In genomic region chr19:15264061-15264932, GRCh38 we compare ENCODE assay signal across 8 cellular contexts. TPM values are rescaled to one million over a fixed set of nuclear protein-coding genes. Genes with fewer than 3 reads are reported as not detected.
A peak's percentile ranks its signal among the peaks of the same experiment; 100 is the strongest.
DNase-seq lines count a peak whose midpoint lies in the region; ATAC-seq, FAIRE-seq and TF ChIP-seq lines count a peak whose summit lies in the region.

No MANE protein-coding gene starts in this region.

- H3K27ac ChIP-seq in A549 (peak overlapping the region in 1 of 2 experiments; percentile 67; a peak in 2 of 6 replicates), OCI-LY7 (ENCODE audit: low read depth, low read length, poor library complexity, severe bottlenecking) (no peak overlapping the region), fibroblast of lung (ENCODE audit: insufficient read depth, low read length) (peak overlapping the region; percentile 95)

- peak; percentile 43 to 64 for DNase-seq in A549 (ENCODE audit: low read depth in 1 of 2, low spot score in 1 of 2)
- DNase-seq in GM13976 (ENCODE audit: low spot score), result peak; percentile 82
- DNase-seq in OCI-LY7 (ENCODE audit: low spot score), result peak; percentile 76
- DNase-seq in activated T-cell treated with anti-CD3 and anti-CD28 coated beads, Interleukin-2, amount 50 U/mL, for 24 hours, result peak; percentile 85
- DNase-seq in fibroblast of lung (ENCODE audit: low read depth in 2 of 2), result peak; percentile 52 to 79
- no peak for DNase-seq in natural killer cell treated with Interleukin-12 subunit alpha and Interleukin-12 subunit beta and Interleukin-15 and Interleukin-18, amount 100 ng/mL, for 72 hours (ENCODE audit: low spot score)
- DNase-seq in stimulated activated naive B cell treated with anti-CD40 and anti-IgM and Interleukin-4, amounts not matched to agents 10 μg/mL and 1 μg/mL and 100 μg/mL, for 72 hours, result peak; percentile 36

- peak; percentile 52 for TF ChIP-seq CTCF in A549 (IDR thresholded peaks at IDR 0.05)
- TF ChIP-seq CTCF in GM13976 (IDR thresholded peaks at IDR 0.05; ENCODE audit: borderline replicate concordance, control extremely low read depth, extremely low read depth, insufficient read depth, missing control alignments), result peak; percentile 80
- TF ChIP-seq CTCF in OCI-LY7 (conservative IDR thresholded peaks at IDR 0.05; ENCODE audit: low read length), result peak; percentile 93
- TF ChIP-seq CTCF in fibroblast of lung (conservative IDR thresholded peaks at IDR 0.05 in 1 of 2, IDR thresholded peaks at IDR 0.05 in 1 of 2; ENCODE audit: low read depth in 1 of 2, low read length in 2 of 2), result peak; percentile 77 to 83

- peak; percentile 61 to 81; a peak in 5 of 6 replicates for ATAC-seq in A549
- peak; percentile 50 to 68 for ATAC-seq in natural killer cell treated with Interleukin-12 subunit alpha and Interleukin-12 subunit beta and Interleukin-15 and Interleukin-18, amount 100 ng/mL, for 72 hours
- peak; percentile 66 to 69 for ATAC-seq in stimulated activated naive B cell treated with anti-CD40 and anti-IgM and Interleukin-4, amounts not matched to agents 10 μg/mL and 1 μg/mL and 100 μg/mL, for 72 hours (replicated peaks)
- ATAC-seq in HG03442 (IDR thresholded peaks at IDR 0.05; ENCODE audit: unreplicated experiment), result no peak

- in situ Hi-C loops in GM13976 (cut with MboI; ENCODE audit: low sequenced_read_pairs, unreplicated experiment), result no loop called here

- WGBS in A549 (ENCODE audit: missing lambda C conversion rate), result 64% methylated on average over 14 of the region's 28 CpGs

- peaks cover 3% of the 10 kb centered on the region for H3K4me1 Mint-ChIP-seq in activated T-cell treated with anti-CD3 and anti-CD28 coated beads, Interleukin-2, amount 50 U/mL, for 24 hours (ENCODE audit: low read depth)
- H3K4me1 Mint-ChIP-seq in natural killer cell treated with Interleukin-12 subunit alpha and Interleukin-12 subunit beta and Interleukin-15 and Interleukin-18, amount 100 ng/mL, for 72 hours (ENCODE audit: low read depth in 2 of 2), result peaks cover 5 to 22% of the 10 kb centered on the region in 2 donors
- H3K4me1 Mint-ChIP-seq in stimulated activated naive B cell treated with anti-CD40 and anti-IgM and Interleukin-4, amounts not matched to agents 10 μg/mL and 1 μg/mL and 100 μg/mL, for 72 hours, result peaks cover 15 to 30% of the 10 kb centered on the region in 2 donors

- no peaks in the 10 kb centered on the region for H3K27me3 Mint-ChIP-seq in activated T-cell treated with anti-CD3 and anti-CD28 coated beads, Interleukin-2, amount 50 U/mL, for 24 hours
- no peaks in the 10 kb centered on the region for H3K27me3 Mint-ChIP-seq in natural killer cell treated with Interleukin-12 subunit alpha and Interleukin-12 subunit beta and Interleukin-15 and Interleukin-18, amount 100 ng/mL, for 72 hours
- H3K27me3 Mint-ChIP-seq in stimulated activated naive B cell treated with anti-CD40 and anti-IgM and Interleukin-4, amounts not matched to agents 10 μg/mL and 1 μg/mL and 100 μg/mL, for 72 hours, result no peaks in the 10 kb centered on the region

- H3K36me3 ChIP-seq in OCI-LY7 (ENCODE audit: insufficient read depth, low read length), result peaks cover 100% of the 10 kb centered on the region
- H3K36me3 ChIP-seq in fibroblast of lung (ENCODE audit: control insufficient read depth, insufficient read depth, low read length), result peaks cover 35% of the 10 kb centered on the region

- H3K79me2 ChIP-seq in OCI-LY7 (ENCODE audit: insufficient read depth, low read depth, low read length) (peaks cover 29% of the 10 kb centered on the region; the same call in 1 of the 2 replicates), fibroblast of lung (ENCODE audit: control insufficient read depth, insufficient read depth, low read length) (peaks cover 51% of the 10 kb centered on the region)

- no peak overlapping the region for H3K4me3 Mint-ChIP-seq in activated T-cell treated with anti-CD3 and anti-CD28 coated beads, Interleukin-2, amount 50 U/mL, for 24 hours
- no peak overlapping the region for H3K4me3 Mint-ChIP-seq in natural killer cell treated with Interleukin-12 subunit alpha and Interleukin-12 subunit beta and Interleukin-15 and Interleukin-18, amount 100 ng/mL, for 72 hours
- no peak overlapping the region for H3K4me3 Mint-ChIP-seq in stimulated activated naive B cell treated with anti-CD40 and anti-IgM and Interleukin-4, amounts not matched to agents 10 μg/mL and 1 μg/mL and 100 μg/mL, for 72 hours

- no peak overlapping the region for H3K4me3 ChIP-seq in A549
- no peak overlapping the region for H3K4me3 ChIP-seq in OCI-LY7 (ENCODE audit: low read depth, low read length, poor library complexity, severe bottlenecking)
- no peak overlapping the region for H3K4me3 ChIP-seq in fibroblast of lung (replicated peaks in 1 of 4; ENCODE audit: control extremely low read depth in 1 of 4, insufficient read depth in 1 of 4, low read depth in 3 of 4, low read length in 4 of 4)

- CTCF ChIA-PET in A549 (lab: Yijun Ruan, JAX) (interaction anchor here (0.6 to 3.5 kb wide), 11 partner anchors 8 to 114 kb away, joined by 3 to 13 read pairs (median 3); no protein-coding TSS in a partner anchor), OCI-LY7 (lab: Charles Lee; ENCODE audit: unreplicated experiment) (no interaction called here)

- no peak for TF ChIP-seq POLR2A in A549 (IDR thresholded peaks at IDR 0.05; ENCODE audit: low read length)

- peaks cover 93% of the 10 kb centered on the region for H3K36me3 Mint-ChIP-seq in activated T-cell treated with anti-CD3 and anti-CD28 coated beads, Interleukin-2, amount 50 U/mL, for 24 hours (ENCODE audit: low read depth)
- H3K36me3 Mint-ChIP-seq in natural killer cell treated with Interleukin-12 subunit alpha and Interleukin-12 subunit beta and Interleukin-15 and Interleukin-18, amount 100 ng/mL, for 72 hours, result no peaks in the 10 kb centered on the region
- H3K36me3 Mint-ChIP-seq in stimulated activated naive B cell treated with anti-CD40 and anti-IgM and Interleukin-4, amounts not matched to agents 10 μg/mL and 1 μg/mL and 100 μg/mL, for 72 hours, result peaks cover 44 to 66% of the 10 kb centered on the region in 2 donors

- 0 out of 2 replicates have a peak, but pooled peaks cover 5% of the 10 kb centered on the region for H4K20me1 ChIP-seq in OCI-LY7 (ENCODE audit: insufficient read depth, low read length)
- H4K20me1 ChIP-seq in fibroblast of lung (ENCODE audit: control insufficient read depth, extremely low read depth, insufficient read depth, low read length), result no peaks in the 10 kb centered on the region

- FAIRE-seq in A549 (lab: Jason Lieb, UNC), result no peak

- intact Hi-C loops in OCI-LY7 (cut with micrococcal nuclease; ENCODE audit: unreplicated experiment), result loop anchor here (1.0 to 5.0 kb wide), 4 partner anchors 61 to 292 kb away; no protein-coding TSS in a partner anchor

- H2AFZ ChIP-seq in OCI-LY7 (ENCODE audit: low read length) (no peak overlapping the region), fibroblast of lung (ENCODE audit: low read length) (no peak overlapping the region)

- TF ChIP-seq EP300 in A549 (IDR thresholded peaks at IDR 0.05), result no peak

- BruUV-seq in OCI-LY7 (replicated peaks; lab: Mats Ljungman, UMichigan), result no TSS peak

- H3K27ac Mint-ChIP-seq in activated T-cell treated with anti-CD3 and anti-CD28 coated beads, Interleukin-2, amount 50 U/mL, for 24 hours, result no peak overlapping the region
- H3K27ac Mint-ChIP-seq in natural killer cell treated with Interleukin-12 subunit alpha and Interleukin-12 subunit beta and Interleukin-15 and Interleukin-18, amount 100 ng/mL, for 72 hours, result no peak overlapping the region
- peak overlapping the region; percentile 9 for H3K27ac Mint-ChIP-seq in stimulated activated naive B cell treated with anti-CD40 and anti-IgM and Interleukin-4, amounts not matched to agents 10 μg/mL and 1 μg/mL and 100 μg/mL, for 72 hours

- H3K4me1 ChIP-seq in A549, result peaks cover 19% of the 10 kb centered on the region
- no peaks in the 10 kb centered on the region for H3K4me1 ChIP-seq in OCI-LY7 (ENCODE audit: insufficient read depth, low read length, poor library complexity, severe bottlenecking)
- peaks cover 30% of the 10 kb centered on the region for H3K4me1 ChIP-seq in fibroblast of lung (ENCODE audit: control insufficient read depth, extremely low read depth, insufficient read depth, low read length)

- POLR2A ChIA-PET in A549 (lab: Yijun Ruan, JAX) (no interaction called here), OCI-LY7 (lab: Charles Lee) (interaction anchor here (0.6 kb wide), 1 partner anchor 718 kb away, joined by 3 read pairs; no protein-coding TSS in a partner anchor)

- H3K9ac ChIP-seq in fibroblast of lung (ENCODE audit: insufficient read depth, low read length), result no peak overlapping the region

- peak; percentile 65 to 67 for TF ChIP-seq RAD21 in A549 (conservative IDR thresholded peaks at IDR 0.05 in 1 of 2, IDR thresholded peaks at IDR 0.05 in 1 of 2)

- no peaks in the 10 kb centered on the region for H3K27me3 ChIP-seq in fibroblast of lung (ENCODE audit: control insufficient read depth, insufficient read depth, low read length)

- H3K9me3 Mint-ChIP-seq in activated T-cell treated with anti-CD3 and anti-CD28 coated beads, Interleukin-2, amount 50 U/mL, for 24 hours, result no peaks in the 10 kb centered on the region
- no peaks in the 10 kb centered on the region for H3K9me3 Mint-ChIP-seq in natural killer cell treated with Interleukin-12 subunit alpha and Interleukin-12 subunit beta and Interleukin-15 and Interleukin-18, amount 100 ng/mL, for 72 hours
- H3K9me3 Mint-ChIP-seq in stimulated activated naive B cell treated with anti-CD40 and anti-IgM and Interleukin-4, amounts not matched to agents 10 μg/mL and 1 μg/mL and 100 μg/mL, for 72 hours, result no peaks in the 10 kb centered on the region

- H3K9me2 ChIP-seq in OCI-LY7 (ENCODE audit: insufficient read depth, low read length), result no peaks in the 10 kb centered on the region

- H3K9me3 ChIP-seq in A549, result no peaks in the 10 kb centered on the region
- no peaks in the 10 kb centered on the region for H3K9me3 ChIP-seq in OCI-LY7 (ENCODE audit: low read length)
- H3K9me3 ChIP-seq in fibroblast of lung (ENCODE audit: control insufficient read depth, insufficient read depth, low read depth, low read length), result no peaks in the 10 kb centered on the region

- H3K4me2 ChIP-seq in A549, result no peak overlapping the region
- no peak overlapping the region for H3K4me2 ChIP-seq in OCI-LY7 (ENCODE audit: low read length)
- H3K4me2 ChIP-seq in fibroblast of lung (ENCODE audit: extremely low read depth, insufficient read depth, low read length), result no peak overlapping the region

RNA-seq across cellular contexts. Expression of gene EPHX3, which starts 32.0 kb away (rescaled TPM):
- polyA plus RNA-seq in A549 (2011; rRNA removed) (0.12 and 0.29 TPM in 2 replicates), A549 (2017; fragmentation: RNase III; extraction: RNeasy Plus Mini Kit Qiagen cat#74134 plus additional on column Dnase treatment) (0.05 to 0.08 TPM (median 0.08 TPM) in 3 replicates), fibroblast of lung (0.05 and 0.07 TPM in 2 replicates)
- polyA plus RNA-seq in A549 (2012; cell fraction: cytosol; rRNA removed), result 0.21 and 0.22 TPM in 2 replicates
- polyA plus RNA-seq in A549 (2012; cell fraction: nucleus; rRNA removed), result 1.5 and 1.7 TPM in 2 replicates
- polyA minus RNA-seq in A549 (2011; rRNA and poly(A)+ RNA removed), result 0.29 and 0.91 TPM in 2 replicates
- total RNA-seq in OCI-LY7 (2014; rRNA removed; shearing (Covaris generic)), result 0.08 and 0.25 TPM in 2 replicates
- total RNA-seq in OCI-LY7 (2022) (0.67 and 0.74 TPM in 2 replicates), fibroblast of lung (under 0.01 TPM in 2 replicates)
- polyA plus RNA-seq in fibroblast of lung (2012), result not detected in 2 replicates
- polyA minus RNA-seq in fibroblast of lung (ENCODE audit: low replicate concordance), result not detected in 2 replicates
- 1 to 10 TPM in 1 of 2 donors, under 1 TPM in 1; 0.81 to 1.0 TPM for total RNA-seq in natural killer cell treated with Interleukin-12 subunit alpha and Interleukin-12 subunit beta and Interleukin-15 and Interleukin-18, amount 100 ng/mL, for 72 hours
